8 cellular contexts compared by ENCODE assay signal in the genomic region with DNA sequence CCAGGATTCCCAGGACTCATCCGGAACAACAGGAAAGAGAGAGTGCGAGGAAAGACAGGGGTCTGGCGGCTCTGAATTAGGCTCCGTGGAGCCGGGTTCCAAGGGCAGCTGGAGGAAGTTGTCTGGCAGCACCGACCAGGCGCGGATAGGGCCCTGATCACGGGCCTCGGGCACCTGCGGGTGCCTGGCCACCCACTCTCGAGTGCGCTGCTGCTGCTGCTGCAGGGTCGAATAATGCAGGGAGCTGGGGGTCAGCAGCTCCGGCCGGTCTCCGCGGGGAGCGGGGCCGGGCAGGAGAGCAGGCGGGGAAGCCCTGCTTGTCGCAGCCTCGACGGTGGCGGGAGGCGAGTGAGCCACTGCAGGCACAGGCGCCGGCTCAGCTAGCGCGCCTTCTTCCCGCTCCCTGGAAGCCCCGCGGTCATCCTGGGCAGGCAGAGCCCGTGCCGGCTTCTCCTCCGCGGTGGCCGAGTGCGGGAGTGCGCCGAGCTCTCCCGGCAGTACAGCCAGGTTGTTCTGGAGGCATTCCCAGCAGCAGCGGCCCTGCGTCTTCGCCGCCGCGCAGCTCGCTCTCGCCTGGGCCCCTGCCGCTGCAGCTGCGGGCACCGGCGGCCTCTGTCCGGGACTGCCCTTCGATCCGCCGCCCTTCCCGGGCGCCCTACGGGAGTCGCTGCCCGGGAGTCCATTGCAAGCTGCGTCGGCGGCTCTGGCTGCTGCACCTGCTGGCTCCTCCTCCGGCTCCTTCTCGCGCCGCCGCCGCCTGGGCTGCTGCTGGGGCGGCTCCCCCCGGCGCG. TPM values are rescaled to one million over a fixed set of nuclear protein-coding genes. Genes with fewer than 3 reads are reported as not detected.
DNase-seq lines count a peak whose midpoint lies in the region; ATAC-seq, FAIRE-seq and TF ChIP-seq lines count a peak whose summit lies in the region.

No MANE protein-coding gene starts in this region.

- peak overlapping the region; percentile 90 to 93 for H3K27ac ChIP-seq in kidney (ENCODE audit: low read depth in 2 of 2, low read length in 2 of 2)

- H3K36me3 ChIP-seq in BE2C (no peaks in the 10 kb centered on the region), kidney (ENCODE audit: control insufficient read depth in 1 of 2, insufficient read depth in 2 of 2, low read length in 2 of 2) (no peaks in the 10 kb centered on the region)

- no peak overlapping the region for H3K27ac Mint-ChIP-seq in MCF 10A (ENCODE audit: low read depth, unreplicated experiment)

- no peaks in the 10 kb centered on the region for H3K4me1 ChIP-seq in BE2C
- peaks cover 4 to 6% of the 10 kb centered on the region in 2 donors for H3K4me1 ChIP-seq in kidney (ENCODE audit: control insufficient read depth in 1 of 2, insufficient read depth in 1 of 2, low read depth in 1 of 2, low read length in 2 of 2)

- H3K9me3 ChIP-seq in BE2C: no peaks in the 10 kb centered on the region
- no peaks in the 10 kb centered on the region for H3K9me3 ChIP-seq in kidney (ENCODE audit: control insufficient read depth in 1 of 2, low read length in 2 of 2)

- POLR2A ChIA-PET in MCF 10A (lab: Yijun Ruan, JAX): interaction anchor here (0.7 to 1.8 kb wide), 3 partner anchors 16 to 114 kb away, joined by 3 to 4 read pairs (median 3); no protein-coding TSS in a partner anchor

- DNase-seq in BE2C: peak; percentile 35
- DNase-seq in GM19238 (ENCODE audit: insufficient read length, low spot score): peak; percentile 12
- peak; percentile 69 for DNase-seq in NCI-H69 (lab: John Stamatoyannopoulos, UW)
- peak; percentile 31 for DNase-seq in MCF 10A (ENCODE audit: unreplicated experiment)
- peak; percentile 72 for DNase-seq in kidney
- peak; percentile 10 for DNase-seq in stimulated activated CD4-positive, alpha-beta T cell treated with anti-CD3 and anti-CD28 coated beads, Interleukin-4, amount 100 ng/mL, for 24 hours

- TF ChIP-seq CTCF in BE2C (IDR thresholded peaks at IDR 0.05; ENCODE audit: low read depth, low read length) (no peak), MCF 10A (IDR thresholded peaks at IDR 0.05; ENCODE audit: unreplicated experiment) (no peak), kidney (IDR thresholded peaks at IDR 0.05; ENCODE audit: borderline replicate concordance, extremely low read depth, insufficient read depth) (no peak)

- peaks cover 12% of the 10 kb centered on the region for H3K27me3 Mint-ChIP-seq in MCF 10A (ENCODE audit: insufficient read depth, unreplicated experiment)

- CTCF ChIA-PET in MCF 10A (lab: Yijun Ruan, JAX): interaction anchor here (0.8 to 1.1 kb wide), 2 partner anchors 17 to 139 kb away, joined by 3 read pairs; no protein-coding TSS in a partner anchor

- no peak for FAIRE-seq in kidney (lab: Jason Lieb, UNC)

- no peaks in the 10 kb centered on the region for H3K9me3 Mint-ChIP-seq in MCF 10A (ENCODE audit: unreplicated experiment)

- H3K9ac ChIP-seq in kidney (ENCODE audit: low read length in 2 of 2): peak overlapping the region; percentile 21 to 67

- ATAC-seq in HG02884 (IDR thresholded peaks at IDR 0.05; ENCODE audit: unreplicated experiment) (no peak), HG02973 (IDR thresholded peaks at IDR 0.05; ENCODE audit: unreplicated experiment) (no peak)

- H3K4me3 ChIP-seq in BE2C (ENCODE audit: low read depth, low read length) (no peak overlapping the region), kidney (ENCODE audit: low read length in 2 of 2) (peak overlapping the region; percentile 37 to 73)

- H3K4me3 Mint-ChIP-seq in MCF 10A (ENCODE audit: unreplicated experiment): peak overlapping the region; percentile 51

- no TSS peak for BruUV-seq in MCF 10A (replicated peaks; lab: Mats Ljungman, UMichigan)

- H3K4me1 Mint-ChIP-seq in MCF 10A (ENCODE audit: insufficient read depth, unreplicated experiment): peaks cover 19% of the 10 kb centered on the region

- intact Hi-C loops in MCF 10A (cut with micrococcal nuclease): no loop called here
- intact Hi-C loops in kidney (cut with DNase I): no loop called here

- peaks cover 84% of the 10 kb centered on the region for H3K27me3 ChIP-seq in BE2C

- H3K36me3 Mint-ChIP-seq in MCF 10A (ENCODE audit: insufficient read depth, unreplicated experiment): no peaks in the 10 kb centered on the region

RNA-seq across cellular contexts. Expression of a gene that starts 1.0 kb away (rescaled TPM):
- not detected for polyA plus RNA-seq in BE2C (2012; ENCODE audit: insufficient read depth, insufficient read length, low read depth)
- total RNA-seq in MCF 10A (2022) (0.12 and 0.58 TPM in 2 replicates), kidney (5.0 TPM)
- 3.3 TPM for polyA plus RNA-seq in kidney (ENCODE audit: insufficient read depth, low read depth, low replicate concordance)

RNA-seq across cellular contexts. Expression of a gene that starts 52.6 kb away (rescaled TPM):
- 33.9 TPM for polyA plus RNA-seq in BE2C (2012; ENCODE audit: insufficient read depth, insufficient read length, low read depth)
- total RNA-seq in MCF 10A (2022) (57.1 and 82.7 TPM in 2 replicates), kidney (118 TPM)
- polyA plus RNA-seq in kidney (ENCODE audit: insufficient read depth, low read depth, low replicate concordance): 38.0 TPM

Comparison
In these comparisons a context has a peak if more than half of its experiments do, and no peak if none do; other contexts are left out.
1. DNase-seq: peak in every context shown above with its lines; median percentile 72 in kidney; 69 in NCI-H69; 35 in BE2C; 31 in MCF 10A; 12 in GM19238; 10 in stimulated activated CD4-positive, alpha-beta T cell treated with anti-CD3 and anti-CD28 coated beads, Interleukin-4, amount 100 ng/mL, for 24 hours.